ENCODE assay signal across 19 cellular contexts in the genomic region with DNA sequence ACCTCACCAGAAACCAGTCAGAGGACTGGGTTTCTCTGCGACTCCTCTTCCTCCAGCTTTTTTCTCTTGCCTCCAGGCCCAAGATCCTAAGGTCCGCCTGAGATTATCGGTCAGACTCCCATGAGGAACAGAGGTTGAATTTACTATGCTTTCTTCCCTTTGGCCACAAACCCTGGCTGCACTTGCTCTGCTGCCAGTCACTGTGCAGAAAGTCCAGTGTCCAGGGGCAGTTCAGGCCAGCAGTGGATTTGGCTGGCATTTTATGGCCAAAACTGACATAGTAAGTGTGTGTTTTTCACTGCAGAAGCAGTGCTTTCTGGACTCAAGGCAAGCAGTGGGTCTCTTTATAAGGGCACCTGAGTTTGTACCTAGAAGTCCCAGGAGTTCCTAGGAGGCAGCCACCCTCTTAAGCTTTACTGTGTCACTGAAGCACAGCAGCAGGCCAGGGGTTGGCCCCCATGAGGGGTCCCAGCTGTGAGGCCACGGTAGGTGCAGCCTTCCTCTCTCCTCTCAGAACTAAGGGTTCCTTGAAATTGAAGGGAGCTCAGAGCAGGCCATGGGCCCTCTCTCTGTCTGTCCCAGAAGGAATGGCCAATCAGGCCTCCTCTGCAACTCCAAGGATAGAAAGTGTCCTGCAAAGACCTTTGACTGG.
"Had no signal": no experiment of that assay in that cellular context is flagged by ENCODE, and none has a peak within 500 bp of the region (broad histone marks: within the 10 kb centered on the region; RNA-seq: fewer than 3 reads in every experiment).

No MANE protein-coding gene starts in this region.

- H3K9me3 Mint-ChIP-seq: activated B cell treated with CpG ODN at 0.5 μM for 24 hours; activated naive CD4-positive, alpha-beta T cell treated with anti-CD3 and anti-CD28 coated beads for 36 hours; activated naive CD8-positive, alpha-beta T cell treated with anti-CD3 and anti-CD28 coated beads, Interleukin-2, amount 10 ng/mL, durations not matched to agents 7 days and 5 days; activated T-cell treated with anti-CD3 and anti-CD28 coated beads, Interleukin-2, amount 50 U/mL, for 72 hours; natural killer cell treated with Interleukin-12 subunit alpha and Interleukin-12 subunit beta and Interleukin-15 and Interleukin-18, amount 100 ng/mL, for 72 hours; T-helper 1 cell treated with Interleukin-12 subunit alpha and Interleukin-12 subunit beta and Interleukin-4 antibody, amounts not matched to agents 30 μg/mL and 1 μg/mL, for 36 hours had no signal

- H3K36me3 Mint-ChIP-seq: activated naive CD8-positive, alpha-beta T cell treated with anti-CD3 and anti-CD28 coated beads, Interleukin-2, amount 10 ng/mL, durations not matched to agents 7 days and 5 days; immature natural killer cell; natural killer cell treated with Interleukin-12 subunit alpha and Interleukin-12 subunit beta and Interleukin-15 and Interleukin-18, amount 100 ng/mL, for 72 hours had no signal

- H3K27ac Mint-ChIP-seq: activated naive CD4-positive, alpha-beta T cell treated with anti-CD3 and anti-CD28 coated beads for 36 hours; activated naive CD8-positive, alpha-beta T cell treated with anti-CD3 and anti-CD28 coated beads, Interleukin-2, amount 10 ng/mL, durations not matched to agents 7 days and 5 days; activated T-cell treated with anti-CD3 and anti-CD28 coated beads, Interleukin-2, amount 50 U/mL, for 72 hours; natural killer cell treated with Interleukin-12 subunit alpha and Interleukin-12 subunit beta and Interleukin-15 and Interleukin-18, amount 100 ng/mL, for 72 hours; T-helper 1 cell treated with Interleukin-12 subunit alpha and Interleukin-12 subunit beta and Interleukin-4 antibody, amounts not matched to agents 30 μg/mL and 1 μg/mL, for 36 hours had no signal

- H3K9me3 ChIP-seq: left lung, thyroid gland had no signal

- H3K4me3 Mint-ChIP-seq: activated B cell treated with CpG ODN at 0.5 μM for 24 hours; activated naive CD4-positive, alpha-beta T cell treated with anti-CD3 and anti-CD28 coated beads for 36 hours; activated naive CD8-positive, alpha-beta T cell treated with anti-CD3 and anti-CD28 coated beads, Interleukin-2, amount 10 ng/mL, durations not matched to agents 7 days and 5 days; immature natural killer cell; T-helper 1 cell treated with Interleukin-12 subunit alpha and Interleukin-12 subunit beta and Interleukin-4 antibody, amounts not matched to agents 30 μg/mL and 1 μg/mL, for 36 hours had no signal

- ATAC-seq: left lung; natural killer cell treated with Interleukin-12 subunit alpha and Interleukin-12 subunit beta and Interleukin-15 and Interleukin-18, amount 100 ng/mL, for 72 hours had no signal

- H3K4me3 ChIP-seq: cardiac muscle cell, left lung, thyroid gland had no signal

- H3K36me3 ChIP-seq: cardiac muscle cell, left lung, thyroid gland had no signal

- H3K27me3 ChIP-seq: cardiac muscle cell, thyroid gland had no signal

- DNase-seq: activated B cell treated with CpG ODN at 0.5 μM for 24 hours; activated CD4-positive, alpha-beta T cell treated with anti-CD3 and anti-CD28 coated beads for 4 hours; activated effector memory CD4-positive, alpha-beta T cell treated with Interleukin-2 at 50 U/mL for 16 hours; activated naive CD4-positive, alpha-beta T cell treated with anti-CD3 and anti-CD28 coated beads for 36 hours; activated naive CD8-positive, alpha-beta T cell treated with anti-CD3 and anti-CD28 coated beads, Interleukin-2, amount 10 ng/mL, durations not matched to agents 7 days and 5 days; amygdala; cortex of kidney; immature natural killer cell; left lung; occipital lobe; posterior cingulate gyrus; stimulated activated naive CD4-positive, alpha-beta T cell treated with Interleukin-2 at 50 U/mL for 16 hours; T1000 had no signal

- H3K27ac ChIP-seq: cardiac muscle cell, left lung had no signal

- FAIRE-seq: endometrium had no signal
